In genomic region chr14:93941293-93941910, GRCh38 we compare ENCODE assay signal across 9 cellular contexts. TPM values are rescaled to one million over a fixed set of nuclear protein-coding genes. Genes with fewer than 3 reads are reported as not detected.
DNase-seq lines count a peak whose midpoint lies in the region; ATAC-seq, FAIRE-seq and TF ChIP-seq lines count a peak whose summit lies in the region.
"Had no signal": no experiment of that assay in that cellular context is flagged by ENCODE, and none has a peak within 500 bp of the region (broad histone marks: within the 10 kb centered on the region; RNA-seq: fewer than 3 reads in every experiment).

No MANE protein-coding gene starts in this region.

- no peak overlapping the region for H3K4me3 Mint-ChIP-seq in HFFc6
- H3K4me3 Mint-ChIP-seq: stimulated activated naive CD8-positive, alpha-beta T cell treated with anti-CD3 and anti-CD28 coated beads, Interleukin-15, Interleukin-2, amounts not matched to agents 100 ng/mL and 50 ng/mL, for 24 hours had no signal

- FAIRE-seq in bronchial epithelial cell (lab: Jason Lieb, UNC), result peak; percentile 28

- H3K36me3 ChIP-seq in bronchial epithelial cell (ENCODE audit: control insufficient read depth, insufficient read depth, low read length), result no peaks in the 10 kb centered on the region
- no peaks in the 10 kb centered on the region for H3K36me3 ChIP-seq in skeletal muscle satellite cell (ENCODE audit: insufficient read depth, low read length)

- H3K9ac ChIP-seq in skeletal muscle satellite cell (ENCODE audit: low read depth, low read length), result peak overlapping the region; percentile 68

- H3K9me3 ChIP-seq in skeletal muscle satellite cell (replicated peaks; ENCODE audit: low read length), result no peaks in the 10 kb centered on the region

- peak overlapping the region; percentile 43 for H3K4me2 ChIP-seq in skeletal muscle satellite cell (ENCODE audit: low read length)

- H3K9me3 Mint-ChIP-seq in HFFc6, result no peaks in the 10 kb centered on the region
- H3K9me3 Mint-ChIP-seq: stimulated activated naive CD8-positive, alpha-beta T cell treated with anti-CD3 and anti-CD28 coated beads, Interleukin-15, Interleukin-2, amounts not matched to agents 100 ng/mL and 50 ng/mL, for 24 hours had no signal

- H3K27ac Mint-ChIP-seq in HFFc6, result peak overlapping the region; percentile 59
- H3K27ac Mint-ChIP-seq: nephron progenitor cell had no signal

- no peak for ATAC-seq in GM21619 (IDR thresholded peaks at IDR 0.05; ENCODE audit: unreplicated experiment)

- DNase-seq in HFFc6, result peak; percentile 63
- DNase-seq in NCI-H2227 treated with DMSO at 0.1 percent for 48 hours (lab: John Stamatoyannopoulos, UW), result peak; percentile 5
- DNase-seq in bronchial epithelial cell (ENCODE audit: low read depth), result peak; percentile 90
- DNase-seq in activated effector memory CD4-positive, alpha-beta T cell treated with Interleukin-2 at 50 U/mL for 16 hours, result no peak
- DNase-seq in iPS-NIHi7 (ENCODE audit: extremely low spot score), result no peak
- DNase-seq: nephron progenitor cell had no signal

- H3K4me1 ChIP-seq in skeletal muscle satellite cell (ENCODE audit: control insufficient read depth, insufficient read depth, low read length), result peaks cover 13% of the 10 kb centered on the region

- no peak for TF ChIP-seq CTCF in HFFc6 (IDR thresholded peaks at IDR 0.05)
- TF ChIP-seq CTCF in bronchial epithelial cell (IDR thresholded peaks at IDR 0.05; ENCODE audit: insufficient read depth, low read length, severe bottlenecking), result no peak

- H3K27me3 ChIP-seq in bronchial epithelial cell (ENCODE audit: control insufficient read depth, insufficient read depth, low read length), result no peaks in the 10 kb centered on the region
- H3K27me3 ChIP-seq in skeletal muscle satellite cell (ENCODE audit: control insufficient read depth, insufficient read depth, low read length), result peaks cover 45% of the 10 kb centered on the region

- H3K4me1 Mint-ChIP-seq in HFFc6 (ENCODE audit: low read depth), result peaks cover 33% of the 10 kb centered on the region

- H3K4me3 ChIP-seq in bronchial epithelial cell (ENCODE audit: low read depth, low read length), result no peak overlapping the region
- H3K4me3 ChIP-seq in skeletal muscle satellite cell (ENCODE audit: low read length), result no peak overlapping the region

- H3K27me3 Mint-ChIP-seq in HFFc6 (ENCODE audit: insufficient read depth), result peaks cover 11% of the 10 kb centered on the region

- H3K36me3 Mint-ChIP-seq in HFFc6 (ENCODE audit: low read depth), result no peaks in the 10 kb centered on the region

RNA-seq across cellular contexts. Expression of gene FAM181A, which starts 14.3 kb away (rescaled TPM):
- not detected for total RNA-seq in HFFc6 (2021; fragmentation: NEBNext Ultra II Directional; extraction: Animal tissue kit (Norgen Biotek cat#: 25700))
- not detected in 2 replicates for total RNA-seq in bronchial epithelial cell
- not detected in 2 replicates for total RNA-seq in skeletal muscle satellite cell (2012; rRNA removed)

RNA-seq across cellular contexts. Expression of gene ASB2, which starts 35.0 kb away (rescaled TPM):
- not detected for total RNA-seq in HFFc6 (2021; fragmentation: NEBNext Ultra II Directional; extraction: Animal tissue kit (Norgen Biotek cat#: 25700))
- 0.13 and 0.26 TPM in 2 replicates for total RNA-seq in bronchial epithelial cell
- total RNA-seq in skeletal muscle satellite cell (2012; rRNA removed), result 0.22 TPM in 1 of 2 replicates, not detected in the other

RNA-seq across cellular contexts. Expression of gene CCDC197, which starts 55.7 kb away (rescaled TPM):
- total RNA-seq in HFFc6 (2021; fragmentation: NEBNext Ultra II Directional; extraction: Animal tissue kit (Norgen Biotek cat#: 25700)), result not detected
- total RNA-seq in bronchial epithelial cell, result not detected in 2 replicates
- not detected in 2 replicates for total RNA-seq in skeletal muscle satellite cell (2012; rRNA removed)

Comparison
In these comparisons a context has a peak if more than half of its experiments do, and no peak if none do; other contexts are left out.
1. DNase-seq: peak in HFFc6 (single experiment), NCI-H2227 treated with DMSO at 0.1 percent for 48 hours (single experiment) and bronchial epithelial cell (single experiment); none in activated effector memory CD4-positive, alpha-beta T cell treated with Interleukin-2 at 50 U/mL for 16 hours (single experiment) and iPS-NIHi7 (single experiment).